In the genomic region with DNA sequence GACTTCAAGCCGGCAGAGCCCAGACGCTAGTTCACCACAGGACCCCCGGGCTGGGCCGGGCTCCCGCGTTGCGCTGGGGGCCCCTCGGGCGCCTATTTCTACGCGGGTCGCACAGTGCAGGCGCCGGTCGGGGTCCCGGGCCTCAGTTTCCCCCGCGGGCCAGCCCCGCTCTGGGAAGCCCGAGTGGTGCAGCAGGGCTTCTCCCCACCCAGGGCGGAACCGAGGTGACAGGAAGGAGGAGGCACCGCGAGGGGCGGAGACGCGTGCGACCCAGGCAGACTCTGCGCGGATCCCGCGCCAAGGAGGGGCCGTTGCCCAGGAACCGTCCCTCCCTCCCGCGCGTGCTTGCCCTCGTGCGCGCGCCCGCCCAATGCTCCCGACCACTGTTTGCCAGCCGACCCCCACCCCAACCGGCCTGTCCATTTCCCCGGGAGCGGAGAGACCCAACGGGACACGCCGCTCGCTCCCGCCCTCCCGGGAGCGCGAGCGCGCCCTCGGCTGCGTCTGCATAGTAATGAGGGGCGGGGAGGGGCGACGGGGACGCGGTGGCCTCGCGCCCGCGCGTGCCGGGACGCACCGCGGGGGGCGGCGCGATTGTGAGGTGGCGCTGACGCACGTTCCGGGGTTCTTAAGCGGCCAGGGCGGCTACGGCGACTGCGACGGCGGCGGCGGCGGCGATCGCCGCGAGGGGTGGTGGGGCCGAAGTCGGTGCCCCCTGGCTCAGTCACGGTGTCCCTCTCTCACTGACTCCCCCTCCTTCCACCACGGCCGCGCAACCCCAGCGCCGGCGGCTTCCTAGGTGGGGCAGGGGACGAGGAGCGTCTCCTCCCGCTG, we compare ENCODE assay signal across 8 cellular contexts. TPM values are rescaled to one million over a fixed set of nuclear protein-coding genes. Genes with fewer than 3 reads are reported as not detected.
DNase-seq lines count a peak whose midpoint lies in the region; ATAC-seq and TF ChIP-seq lines count a peak whose summit lies in the region.

Gene CPEB2, plus strand, starts transcription at position 657 of the 834 bp plus-strand sequence. CDS start 193 bp downstream, outside the sequence.

- TF ChIP-seq POLR2A in GM18951 (IDR thresholded peaks at IDR 0.05; ENCODE audit: extremely low read depth, insufficient read depth, insufficient read length), result peak; percentile 98

- H3K4me3 ChIP-seq in AG09309 (ENCODE audit: control insufficient read depth, low read depth, low read length), result peak within 1 kb of the TSS; percentile 86
- H3K4me3 ChIP-seq in colonic mucosa, result peak within 1 kb of the TSS; percentile 85

- peak within 1 kb of the TSS; percentile 90 to 100 for H3K9ac ChIP-seq in colonic mucosa (ENCODE audit: low read depth in 2 of 2, low read length in 2 of 2)

- TF ChIP-seq CTCF in AG09309 (IDR thresholded peaks at IDR 0.05; ENCODE audit: control insufficient read depth, insufficient read depth, low read depth, low read length, missing control alignments) (no peak), colonic mucosa (IDR thresholded peaks at IDR 0.05) (no peak)

- intact Hi-C loops in colonic mucosa (cut with DNase I), result no loop called here
- intact Hi-C loops in left colon (cut with DNase I, micrococcal nuclease), result loop anchor here in 1 of 2 donors (10.0 kb wide), 1 partner anchor 663 kb away; no protein-coding TSS in a partner anchor

- H3K27me3 ChIP-seq in colonic mucosa, result no peaks in the 10 kb centered on the region

- H3K27ac ChIP-seq in colonic mucosa, result peak within 1 kb of the TSS; percentile 98

- DNase-seq in AG09309 (ENCODE audit: low read depth) (peak; percentile 79), NCI-H524 treated with DMSO at 0.1 percent for 48 hours (lab: John Stamatoyannopoulos, UW) (peak; percentile 82), colonic mucosa (peak; percentile 95), left colon (peak; percentile 94 to 96)
- peak; percentile 92 for DNase-seq in activated CD4-positive, alpha-beta T cell treated with anti-CD3 and anti-CD28 coated beads for 48 hours
- DNase-seq in stimulated activated CD4-positive, alpha-beta T cell treated with anti-CD3 and anti-CD28 coated beads, Interleukin-1b, Interleukin-23, amount 100 ng/mL, for 4 hours (ENCODE audit: low read depth in 2 of 2), result peak; percentile 79 to 90

- no peaks in the 10 kb centered on the region for H3K36me3 ChIP-seq in colonic mucosa

- ATAC-seq in HG03175 (IDR thresholded peaks at IDR 0.05; ENCODE audit: unreplicated experiment) (peak; percentile 64), left colon (peak; percentile 75)

- no peaks in the 10 kb centered on the region for H3K9me3 ChIP-seq in colonic mucosa

- in situ Hi-C loops in GM18951 (cut with MboI; ENCODE audit: low sequenced_read_pairs, unreplicated experiment), result no loop called here

- no peaks in the 10 kb centered on the region for H3K4me1 ChIP-seq in colonic mucosa

RNA-seq across cellular contexts. Expression of gene CPEB2, which starts in this region (rescaled TPM):
- 10 to 100 TPM; 12.0 to 30.8 TPM for total RNA-seq in colonic mucosa
- 10 to 100 TPM; 24.7 to 33.2 TPM for total RNA-seq in left colon

Comparison
In these comparisons a context has a peak if more than half of its experiments do, and no peak if none do; other contexts are left out.
1. Peak in every context shown above with its lines: DNase-seq, ATAC-seq, H3K4me3 ChIP-seq and H3K27ac ChIP-seq.